8 cellular contexts compared by ENCODE assay signal in the genomic region with DNA sequence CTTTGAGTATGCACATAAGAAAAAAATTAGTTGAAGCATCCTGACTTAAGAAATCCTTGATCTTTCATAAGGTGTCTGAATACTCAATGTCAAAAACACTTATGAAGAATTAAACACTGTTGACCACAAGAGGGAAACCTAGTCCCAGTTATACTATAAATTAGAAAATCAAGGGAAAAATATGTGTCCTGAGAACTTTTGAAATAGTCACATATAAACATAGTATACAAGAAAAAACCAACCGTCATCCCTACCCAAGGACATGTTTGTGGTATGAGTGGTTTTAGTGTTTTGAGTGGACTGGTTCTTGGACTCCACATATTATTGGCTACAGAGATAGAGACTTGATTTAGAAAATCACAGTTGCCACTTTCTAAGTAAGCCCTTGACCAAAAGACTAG. TPM values are rescaled to one million over a fixed set of nuclear protein-coding genes. Genes with fewer than 3 reads are reported as not detected.
DNase-seq lines count a peak whose midpoint lies in the region; ATAC-seq and TF ChIP-seq lines count a peak whose summit lies in the region.

No MANE protein-coding gene starts in this region.

- in situ Hi-C loops in SK-MEL-5 (cut with HindIII; ENCODE audit: low pct_unique_long_range_greater_than_20kb, low sequenced_read_pairs) = no loop called here

- peaks cover 0 to 2% (median 2%) of the 10 kb centered on the region in 4 donors for H3K4me1 ChIP-seq in upper lobe of left lung

- no peak overlapping the region for H3K27ac ChIP-seq in upper lobe of left lung

- H3K4me3 ChIP-seq in GM12875 (ENCODE audit: low read depth, low read length) = no peak overlapping the region
- no peak overlapping the region for H3K4me3 ChIP-seq in upper lobe of left lung

- TF ChIP-seq CTCF in GM12875 (IDR thresholded peaks at IDR 0.05; ENCODE audit: borderline replicate concordance, insufficient read depth, low read depth, low read length) = 0 out of 2 replicates have a peak, but pooled peaks have one; percentile 2
- TF ChIP-seq CTCF in upper lobe of left lung (IDR thresholded peaks at IDR 0.05) = peak; percentile 21 to 67 (median 49)

- ATAC-seq in upper lobe of left lung (ENCODE audit: low FRiP score in 2 of 2) (peak in 1 of 2 donors; percentile 55), HG03159 (IDR thresholded peaks at IDR 0.05; ENCODE audit: unreplicated experiment) (no peak), HG02759 (IDR thresholded peaks at IDR 0.05; ENCODE audit: unreplicated experiment) (no peak)

- 0% methylated on average over 1 of the region's 1 CpG for WGBS in upper lobe of left lung, 2 donors

- peak; percentile 20 for DNase-seq in A172 (ENCODE audit: low spot score)
- DNase-seq in SK-MEL-5 (ENCODE audit: low read depth, low spot score) = peak; percentile 49
- peak; percentile 33 for DNase-seq in germinal center (ENCODE audit: low spot score)
- DNase-seq in upper lobe of left lung = no peak
- DNase-seq in mucosa of gallbladder (ENCODE audit: low spot score) = no peak

- no peaks in the 10 kb centered on the region for H3K36me3 ChIP-seq in upper lobe of left lung

- H3K27me3 ChIP-seq in upper lobe of left lung = no peaks in the 10 kb centered on the region

- no peak for TF ChIP-seq EP300 in upper lobe of left lung (IDR thresholded peaks at IDR 0.05)

- no peak for TF ChIP-seq POLR2A in upper lobe of left lung (IDR thresholded peaks at IDR 0.05)

- H3K9me3 ChIP-seq in upper lobe of left lung = no peaks in the 10 kb centered on the region

RNA-seq across cellular contexts. Expression of a gene that starts 7.6 kb away (rescaled TPM):
- total RNA-seq in A172 (2014; rRNA removed; shearing (Covaris generic)) = not detected in 2 replicates
- 5.7 and 10.0 TPM in 2 replicates for total RNA-seq in SK-MEL-5 (2014; rRNA removed; shearing (Covaris generic))
- polyA plus RNA-seq in SK-MEL-5 (2015; cell fraction: cytosol; rRNA removed) = 41.8 and 43.2 TPM in 2 replicates
- polyA plus RNA-seq in SK-MEL-5 (2015; cell fraction: nucleus; rRNA removed) = 13.3 and 20.8 TPM in 2 replicates
- total RNA-seq in upper lobe of left lung (1,000 to 10,000 TPM in 3 of 6 donors, 100 to 1,000 TPM in 3; 202 to 2,231 (median 1,304) TPM), mucosa of gallbladder (375 TPM)

RNA-seq across cellular contexts. Expression of a gene that starts 25.1 kb away (rescaled TPM):
- not detected in 2 replicates for total RNA-seq in A172 (2014; rRNA removed; shearing (Covaris generic))
- total RNA-seq in SK-MEL-5 (2014; rRNA removed; shearing (Covaris generic)) = not detected in 2 replicates
- polyA plus RNA-seq in SK-MEL-5 (2015; cell fraction: cytosol; rRNA removed) = not detected in 2 replicates
- polyA plus RNA-seq in SK-MEL-5 (2015; cell fraction: nucleus; rRNA removed) = not detected in 2 replicates
- not detected for total RNA-seq in upper lobe of left lung
- not detected for total RNA-seq in mucosa of gallbladder

Comparison
In these comparisons a context has a peak if more than half of its experiments do, and no peak if none do; other contexts are left out.
1. DNase-seq: peak in A172 (single experiment), SK-MEL-5 (single experiment) and germinal center (single experiment); none in upper lobe of left lung (0 of 2) and mucosa of gallbladder (single experiment).
2. RNA of a gene that starts 7.6 kb away (total RNA-seq): 202 to 2,231 TPM in upper lobe of left lung and 375 TPM in mucosa of gallbladder (single experiment); 5.7 to 10.0 TPM in SK-MEL-5 and not detected in A172; every median in the first group is over 10 times any median in the second.